17 cellular contexts compared by ENCODE assay signal in the genomic region with DNA sequence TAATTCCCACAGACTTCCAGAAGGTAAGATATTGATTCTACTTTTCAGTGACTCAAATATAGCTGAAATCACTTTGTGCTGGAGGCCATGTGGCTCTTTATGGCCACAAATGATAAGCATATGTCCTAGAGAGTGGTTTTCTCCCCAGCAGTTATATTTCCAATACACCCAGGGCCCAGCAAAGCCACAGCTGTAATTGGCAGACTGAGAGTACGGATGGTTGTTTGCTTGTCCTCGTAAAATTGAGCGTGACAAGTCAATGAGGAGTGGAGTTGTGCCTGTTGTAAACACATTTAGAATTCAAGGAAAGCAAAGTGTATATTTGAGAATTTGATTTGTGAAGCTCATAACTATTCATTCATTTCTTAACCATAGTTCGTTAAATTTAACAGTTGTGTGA.
A peak's percentile ranks its signal among the peaks of the same experiment; 100 is the strongest.
DNase-seq lines count a peak whose midpoint lies in the region; ATAC-seq and TF ChIP-seq lines count a peak whose summit lies in the region.
"Had no signal": no experiment of that assay in that cellular context is flagged by ENCODE, and none has a peak within 500 bp of the region (broad histone marks: within the 10 kb centered on the region; RNA-seq: fewer than 3 reads in every experiment).

No MANE protein-coding gene starts in this region.

- no peaks in the 10 kb centered on the region for H3K36me3 Mint-ChIP-seq in T-helper 17 cell (ENCODE audit: low read depth)

- no peak for TF ChIP-seq POLR2A in uterus (IDR thresholded peaks at IDR 0.05)

- H3K4me1 Mint-ChIP-seq in T-helper 17 cell, result no peaks in the 10 kb centered on the region

- no peak overlapping the region for H3K4me3 ChIP-seq in uterus

- H3K9me3 ChIP-seq in T-helper 17 cell (ENCODE audit: control insufficient read depth, low read length, poor library complexity, severe bottlenecking), result no peaks in the 10 kb centered on the region
- H3K9me3 ChIP-seq in uterus, result no peaks in the 10 kb centered on the region

- TF ChIP-seq CTCF in uterus (IDR thresholded peaks at IDR 0.05), result no peak

- H3K27ac Mint-ChIP-seq in T-helper 17 cell, result no peak overlapping the region
- H3K27ac Mint-ChIP-seq: CD4-positive, alpha-beta T cell had no signal

- peak; percentile 62 for ATAC-seq in left colon
- no peak for ATAC-seq in T-helper 17 cell
- ATAC-seq in GM19023 (IDR thresholded peaks at IDR 0.05; ENCODE audit: unreplicated experiment), result no peak
- ATAC-seq: PC-3 had no signal

- H3K4me3 Mint-ChIP-seq in T-helper 17 cell, result no peak overlapping the region
- H3K4me3 Mint-ChIP-seq: CD4-positive, alpha-beta T cell had no signal

- H3K27me3 Mint-ChIP-seq in T-helper 17 cell, result no peaks in the 10 kb centered on the region
- H3K27me3 Mint-ChIP-seq: CD4-positive, alpha-beta T cell had no signal

- H3K27ac ChIP-seq in uterus, result no peak overlapping the region

- H3K4me1 ChIP-seq in uterus, result no peaks in the 10 kb centered on the region

- DNase-seq in NCI-H1417 (lab: John Stamatoyannopoulos, UW) (peak in 2 of 3 experiments; percentile 36 to 84), NCI-H1417 treated with DMSO at 0.1 percent for 48 hours (lab: John Stamatoyannopoulos, UW) (no peak), NCI-H1694 (lab: John Stamatoyannopoulos, UW) (peak; percentile 16), NCI-H345 treated with DMSO at 0.1 percent for 48 hours (lab: John Stamatoyannopoulos, UW; ENCODE audit: unreplicated experiment) (peak; percentile 71), left colon (no peak), T-helper 17 cell (no peak), uterus (no peak)
- DNase-seq: CD4-positive, alpha-beta T cell; DND-41; KBM-7; NCI-H1436; NCI-H2171; NCI-H774; RPMI8226; SIG-M5 had no signal

- no peaks in the 10 kb centered on the region for H3K27me3 ChIP-seq in uterus

- intact Hi-C loops in left colon (cut with DNase I, micrococcal nuclease), result no loop called here
- intact Hi-C loops in uterus (cut with DNase I; ENCODE audit: low total_unique reads), result no loop called here

- H3K36me3 ChIP-seq in uterus, result no peaks in the 10 kb centered on the region

Comparison
In these comparisons a context has a peak if more than half of its experiments do, and no peak if none do; other contexts are left out.
1. DNase-seq: peak in NCI-H1417 (2 of 3), NCI-H1694 (single experiment) and NCI-H345 treated with DMSO at 0.1 percent for 48 hours (single experiment); none in NCI-H1417 treated with DMSO at 0.1 percent for 48 hours (single experiment), left colon (0 of 2), T-helper 17 cell (0 of 3) and uterus (0 of 2).